Comparison of ENCODE assay signal across 28 cellular contexts in the genomic region with DNA sequence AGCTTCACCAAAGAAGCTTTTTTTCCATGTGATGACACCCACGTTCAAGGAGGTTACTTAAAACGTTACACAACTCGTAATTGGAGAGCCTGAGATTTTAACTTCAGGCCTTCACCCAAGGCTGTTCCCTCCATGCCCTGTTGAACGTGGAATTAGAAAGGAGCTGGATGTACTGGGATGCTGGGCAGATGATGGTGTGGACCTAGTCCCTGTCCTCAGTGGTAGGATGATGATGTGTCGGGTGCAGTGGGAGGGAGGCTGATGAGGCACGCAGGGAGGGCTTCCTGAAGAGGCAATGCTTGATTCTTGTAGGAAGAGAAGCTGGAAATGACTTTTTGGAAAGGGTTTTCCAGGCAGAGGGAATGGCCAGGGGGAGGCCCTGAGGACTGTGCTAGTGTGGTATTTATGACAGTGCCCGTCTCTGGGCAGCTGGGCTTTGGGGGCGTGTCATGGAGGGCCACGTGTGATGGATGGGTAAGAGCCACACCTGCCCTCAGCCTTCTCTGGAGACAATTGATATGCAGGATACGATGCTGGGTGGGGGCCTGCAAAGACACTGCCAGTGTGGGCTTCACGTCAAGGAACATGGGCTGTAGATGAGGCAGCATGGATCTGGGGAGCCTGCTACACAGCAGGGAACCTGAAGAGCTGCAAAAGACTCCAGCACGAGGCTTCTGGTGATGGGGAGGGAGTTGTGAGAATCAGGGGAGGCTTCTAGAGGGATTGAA. TPM values are rescaled to one million over a fixed set of nuclear protein-coding genes. Genes with fewer than 3 reads are reported as not detected.
A peak's percentile ranks its signal among the peaks of the same experiment; 100 is the strongest.
DNase-seq lines count a peak whose midpoint lies in the region; ATAC-seq and TF ChIP-seq lines count a peak whose summit lies in the region.
"Had no signal": no experiment of that assay in that cellular context is flagged by ENCODE, and none has a peak within 500 bp of the region (broad histone marks: within the 10 kb centered on the region; RNA-seq: fewer than 3 reads in every experiment).

No MANE protein-coding gene starts in this region.

- intact Hi-C loops in breast epithelium (cut with DNase I; ENCODE audit: low total_unique reads): no loop called here
- intact Hi-C loops in MCF 10A (cut with micrococcal nuclease): loop anchor here (5.0 kb wide), 1 partner anchor 92 kb away; no protein-coding TSS in a partner anchor
- intact Hi-C loops in psoas muscle (cut with DNase I): loop anchor here (5.0 kb wide), 3 partner anchors 47 to 132 kb away; partner anchors contain the start of gene LRRC28 (in 1 of the 2)
- intact Hi-C loops in transverse colon (cut with DNase I; ENCODE audit: low total_unique reads): no loop called here
- intact Hi-C loops in right lobe of liver (cut with DNase I): no loop called here

- DNase-seq in breast epithelium (ENCODE audit: low spot score in 2 of 2): no peak
- DNase-seq in MCF 10A (ENCODE audit: unreplicated experiment): no peak
- DNase-seq in fibroblast of villous mesenchyme (ENCODE audit: low read depth): peak; percentile 20
- DNase-seq in psoas muscle: peak in 1 of 2 donors; percentile 39
- no peak for DNase-seq in transverse colon
- no peak for DNase-seq in DMS153 (lab: John Stamatoyannopoulos, UW)
- no peak for DNase-seq in cerebellar cortex (ENCODE audit: low spot score)
- DNase-seq in right lobe of liver: no peak
- DNase-seq: DMS79; effector CD8-positive, alpha-beta T cell; erythroblast; foreskin melanocyte; GM23248; hippocampal formation; immature natural killer cell; midbrain; NCI-H2081 treated with DMSO at 0.1 percent for 48 hours; NCI-H446; small intestine; stimulated activated CD4-positive, alpha-beta T cell treated with anti-CD3 and anti-CD28 coated beads, Interleukin-1b, Interleukin-23, amount 100 ng/mL, for 48 hours; WERI-Rb-1 had no signal

- in situ Hi-C loops in transverse colon (cut with MboI; ENCODE audit: low pct_ligation_motif_present in 1 of 4, low pct_unique_long_range_greater_than_20kb in 1 of 4, low sequenced_read_pairs in 3 of 4): no loop called here

- no peak overlapping the region for H3K27ac Mint-ChIP-seq in MCF 10A (ENCODE audit: low read depth, unreplicated experiment)
- H3K27ac Mint-ChIP-seq: B cell, immature natural killer cell, nephron had no signal

- H3K4me1 Mint-ChIP-seq in MCF 10A (ENCODE audit: insufficient read depth, unreplicated experiment): peaks cover 19% of the 10 kb centered on the region
- H3K4me1 Mint-ChIP-seq: B cell, immature natural killer cell had no signal

- H3K9me3 ChIP-seq in breast epithelium (no peaks in the 10 kb centered on the region), psoas muscle (no peaks in the 10 kb centered on the region), transverse colon (no peaks in the 10 kb centered on the region), right lobe of liver (no peaks in the 10 kb centered on the region)

- no peaks in the 10 kb centered on the region for H3K9me3 Mint-ChIP-seq in MCF 10A (ENCODE audit: unreplicated experiment)
- H3K9me3 Mint-ChIP-seq: activated naive CD4-positive, alpha-beta T cell treated with anti-CD3 and anti-CD28 coated beads, Interleukin-2, amount 50 U/mL, for 72 hours; immature natural killer cell; nephron had no signal

- TF ChIP-seq POLR2A in breast epithelium (IDR thresholded peaks at IDR 0.05): no peak
- no peak for TF ChIP-seq POLR2A in transverse colon (IDR thresholded peaks at IDR 0.05)
- TF ChIP-seq POLR2A in right lobe of liver (IDR thresholded peaks at IDR 0.05): no peak

- H3K4me1 ChIP-seq in breast epithelium (peaks cover 14 to 24% of the 10 kb centered on the region in 2 donors), psoas muscle (peaks cover 78% of the 10 kb centered on the region), transverse colon (peaks cover 13 to 44% (median 27%) of the 10 kb centered on the region in 4 donors), right lobe of liver (no peaks in the 10 kb centered on the region)
- H3K4me1 ChIP-seq: parathyroid adenoma had no signal

- H3K36me3 ChIP-seq in breast epithelium (no peaks in the 10 kb centered on the region), psoas muscle (ENCODE audit: insufficient read depth in 1 of 2, low read depth in 1 of 2) (peaks cover 0 to 27% of the 10 kb centered on the region in 2 donors), transverse colon (no peaks in the 10 kb centered on the region), right lobe of liver (no peaks in the 10 kb centered on the region)

- TF ChIP-seq EP300 in transverse colon (IDR thresholded peaks at IDR 0.05; ENCODE audit: low read depth): no peak

- no peaks in the 10 kb centered on the region for H3K27me3 Mint-ChIP-seq in MCF 10A (ENCODE audit: insufficient read depth, unreplicated experiment)

- POLR2A ChIA-PET in MCF 10A (lab: Yijun Ruan, JAX): no interaction called here

- WGBS in psoas muscle, 3 donors: 43 to 63% (median 44%) methylated on average over 12 of the region's 12 CpGs
- 61 to 71% methylated on average over 11 to 12 of the region's 12 CpGs for WGBS in transverse colon (ENCODE audit: low coverage in 1 of 2), 2 donors
- WGBS in right lobe of liver (ENCODE audit: insufficient coverage, low coverage, low lambda C conversion rate, missing lambda C conversion rate): 82% methylated on average over 10 of the region's 12 CpGs

- no peak overlapping the region for H3K4me3 ChIP-seq in breast epithelium
- no peak overlapping the region for H3K4me3 ChIP-seq in fibroblast of villous mesenchyme (ENCODE audit: low read depth, low read length)
- H3K4me3 ChIP-seq in psoas muscle: no peak overlapping the region
- H3K4me3 ChIP-seq in transverse colon: no peak overlapping the region
- H3K4me3 ChIP-seq in right lobe of liver: no peak overlapping the region
- H3K4me3 ChIP-seq: GM23248 had no signal

- ATAC-seq in psoas muscle (peak in 1 of 4 donors; percentile 4), right lobe of liver (no peak)
- ATAC-seq: activated naive CD4-positive, alpha-beta T cell treated with anti-CD3 and anti-CD28 coated beads, Interleukin-2, amount 50 U/mL, for 72 hours; SK-N-SH treated with all-trans-retinoic acid at 6 μM for 48 hours had no signal

- no peaks in the 10 kb centered on the region for H3K36me3 Mint-ChIP-seq in MCF 10A (ENCODE audit: insufficient read depth, unreplicated experiment)
- H3K36me3 Mint-ChIP-seq: activated naive CD4-positive, alpha-beta T cell treated with anti-CD3 and anti-CD28 coated beads, Interleukin-2, amount 50 U/mL, for 72 hours; immature natural killer cell had no signal

- no peaks in the 10 kb centered on the region for H3K27me3 ChIP-seq in breast epithelium
- H3K27me3 ChIP-seq in psoas muscle (ENCODE audit: insufficient read depth in 3 of 3, low read length in 2 of 3): no peaks in the 10 kb centered on the region
- H3K27me3 ChIP-seq in transverse colon: no peaks in the 10 kb centered on the region
- no peaks in the 10 kb centered on the region for H3K27me3 ChIP-seq in right lobe of liver

- no peak for TF ChIP-seq CTCF in breast epithelium (IDR thresholded peaks at IDR 0.05)
- no peak for TF ChIP-seq CTCF in MCF 10A (IDR thresholded peaks at IDR 0.05; ENCODE audit: unreplicated experiment)
- no peak for TF ChIP-seq CTCF in fibroblast of villous mesenchyme (IDR thresholded peaks at IDR 0.05; ENCODE audit: insufficient read depth, low read depth, low read length)
- no peak for TF ChIP-seq CTCF in psoas muscle (IDR thresholded peaks at IDR 0.05)
- TF ChIP-seq CTCF in transverse colon (IDR thresholded peaks at IDR 0.05): no peak
- no peak for TF ChIP-seq CTCF in right lobe of liver (IDR thresholded peaks at IDR 0.05)

- CTCF ChIA-PET in MCF 10A (lab: Yijun Ruan, JAX): interaction anchor here (0.6 to 6.1 kb wide), 4 partner anchors 19 to 460 kb away, joined by 4 to 45 read pairs (median 4); no protein-coding TSS in a partner anchor

- no peak overlapping the region for H3K4me3 Mint-ChIP-seq in MCF 10A (ENCODE audit: unreplicated experiment)
- H3K4me3 Mint-ChIP-seq: B cell, immature natural killer cell, nephron had no signal

- no TSS peak for BruUV-seq in MCF 10A (replicated peaks; lab: Mats Ljungman, UMichigan)

- peak overlapping the region; percentile 72 to 87 for H3K27ac ChIP-seq in breast epithelium
- H3K27ac ChIP-seq in psoas muscle: peak overlapping the region; percentile 96
- H3K27ac ChIP-seq in transverse colon: peak overlapping the region; percentile 47 to 92 (median 90)
- H3K27ac ChIP-seq in right lobe of liver: no peak overlapping the region
- H3K27ac ChIP-seq: 22Rv1, GM23248, parathyroid adenoma, WERI-Rb-1 had no signal

RNA-seq across cellular contexts. Expression of gene SYNM, which starts 15.3 kb away (rescaled TPM):
- total RNA-seq in breast epithelium (100 to 1,000 TPM in 2 of 3 donors, 10 to 100 TPM in 1; 32.0 to 319 (median 115) TPM), MCF 10A (2022) (0.12 TPM in 2 replicates), fibroblast of villous mesenchyme (5.6 and 8.4 TPM in 2 replicates), psoas muscle (100 to 1,000 TPM; 288 to 380 (median 349) TPM), transverse colon (100 to 1,000 TPM in 2 of 4 donors, 10 to 100 TPM in 2; 98.3 to 414 (median 158) TPM), right lobe of liver (1 to 10 TPM; 1.6 to 3.5 (median 2.9) TPM)
- 100 to 1,000 TPM in 2 of 3 donors, 10 to 100 TPM in 1; 77.5 to 291 (median 121) TPM for polyA plus RNA-seq in psoas muscle
- total RNA-seq: HT-29 had no signal
- polyA plus RNA-seq: immature natural killer cell had no signal

Comparison
In these comparisons a context has a peak if more than half of its experiments do, and no peak if none do; other contexts are left out.
1. intact Hi-C loops: an anchor here in MCF 10A (5.0 kb wide) and psoas muscle (5.0 kb wide); none called in breast epithelium, transverse colon and right lobe of liver.
2. H3K27ac ChIP-seq: peak in breast epithelium (2 of 2), psoas muscle (single experiment) and transverse colon (4 of 4); none in right lobe of liver (0 of 3).